ENCODE assay signal across 9 cellular contexts in genomic region chrX:151974336-151975227, GRCh38. TPM values are rescaled to one million over a fixed set of nuclear protein-coding genes. Genes with fewer than 3 reads are reported as not detected.
DNase-seq lines count a peak whose midpoint lies in the region; ATAC-seq and TF ChIP-seq lines count a peak whose summit lies in the region.
"Had no signal": no experiment of that assay in that cellular context is flagged by ENCODE, and none has a peak within 500 bp of the region (broad histone marks: within the 10 kb centered on the region; RNA-seq: fewer than 3 reads in every experiment).

GABRE (minus strand) TSS chrX:151974676; CDS start chrX:151974625, 51 bp downstream.

- H3K27me3 ChIP-seq in right lobe of liver = no peaks in the 10 kb centered on the region

- H3K4me3 ChIP-seq in LNCaP clone FGC (ENCODE audit: low read depth, low read length) = peak within 1 kb of the TSS; percentile 25
- peak within 1 kb of the TSS; percentile 21 to 28 (median 25) for H3K4me3 ChIP-seq in right lobe of liver

- WGBS in right lobe of liver (ENCODE audit: insufficient coverage, low coverage, low lambda C conversion rate, missing lambda C conversion rate) = 29% methylated on average over 7 of the region's 90 CpGs

- H3K9me3 ChIP-seq in right lobe of liver = no peaks in the 10 kb centered on the region

- no peaks in the 10 kb centered on the region for H3K4me1 ChIP-seq in right lobe of liver

- H3K36me3 ChIP-seq in right lobe of liver = no peaks in the 10 kb centered on the region

- intact Hi-C loops in right lobe of liver (cut with DNase I) = no loop called here

- H3K27ac ChIP-seq in right lobe of liver = peak within 1 kb of the TSS in 1 of 3 donors; percentile 28

- TF ChIP-seq POLR2A in right lobe of liver (IDR thresholded peaks at IDR 0.05) = peak; percentile 71

- TF ChIP-seq CTCF in LNCaP clone FGC (IDR thresholded peaks at IDR 0.05; ENCODE audit: control insufficient read depth, extremely low read depth, insufficient read depth) = no peak
- no peak for TF ChIP-seq CTCF in right lobe of liver (IDR thresholded peaks at IDR 0.05)

- ATAC-seq in right lobe of liver (peak; percentile 65 to 78 (median 74)), HG03139 (IDR thresholded peaks at IDR 0.05; ENCODE audit: unreplicated experiment) (no peak)

- DNase-seq in AG08396 (ENCODE audit: low spot score) (peak; percentile 71), LNCaP clone FGC (ENCODE audit: low read depth) (no peak), dermis blood vessel endothelial cell (peak; percentile 71), right lobe of liver (peak in 2 of 3 donors; percentile 45 to 64), ureter (ENCODE audit: low spot score) (peak; percentile 66), GM19238 (ENCODE audit: insufficient read length, low spot score) (no peak)
- no peak for DNase-seq in activated CD4-positive, alpha-beta T cell treated with anti-CD3 and anti-CD28 coated beads for 4 hours
- DNase-seq: activated T-cell treated with anti-CD3 and anti-CD28 coated beads, Interleukin-2, amount 50 U/mL, for 4 hours had no signal

RNA-seq across cellular contexts. Expression of gene GABRE, which starts in this region (rescaled TPM):
- total RNA-seq in dermis blood vessel endothelial cell (8.4 and 28.1 TPM in 2 replicates), right lobe of liver (1 to 10 TPM; 1.2 to 8.4 (median 5.5) TPM), ureter (97.8 TPM)

Comparison
In these comparisons a context has a peak if more than half of its experiments do, and no peak if none do; other contexts are left out.
1. DNase-seq: peak in AG08396 (single experiment), dermis blood vessel endothelial cell (single experiment), right lobe of liver (2 of 3) and ureter (single experiment); none in LNCaP clone FGC (single experiment), GM19238 (single experiment) and activated CD4-positive, alpha-beta T cell treated with anti-CD3 and anti-CD28 coated beads for 4 hours (0 of 2).